Comparison of ENCODE assay signal across 15 cellular contexts in genomic region chr13:31121327-31122140, GRCh38.
"Had no signal": no experiment of that assay in that cellular context is flagged by ENCODE, and none has a peak within 500 bp of the region (broad histone marks: within the 10 kb centered on the region; RNA-seq: fewer than 3 reads in every experiment).

No MANE protein-coding gene starts in this region.

- H3K9me3 ChIP-seq: suprapubic skin had no signal

- DNase-seq: activated CD4-positive, alpha-beta T cell treated with anti-CD3 and anti-CD28 coated beads, Interleukin-2, amount 10 ng/mL, durations not matched to agents 7 days and 5 days; activated CD8-positive, alpha-beta memory T cell treated with anti-CD3 and anti-CD28 coated beads, Interleukin-2, amount 50 U/mL, for 4 hours; activated naive CD4-positive, alpha-beta T cell treated with anti-CD3 and anti-CD28 coated beads, Interleukin-2, amount 10 ng/mL, durations not matched to agents 7 days and 5 days; activated T-cell treated with anti-CD3 and anti-CD28 coated beads, Interleukin-2, amount 50 U/mL, for 4 hours; aorta; brain microvascular endothelial cell; central memory CD4-positive, alpha-beta T cell; foreskin fibroblast; nephron progenitor cell; retina; stimulated activated CD4-positive, alpha-beta T cell treated with anti-CD3 and anti-CD28 coated beads, Interleukin-2, amount 100 ng/mL, for 24 hours; trophoblast cell had no signal

- H3K27ac ChIP-seq: brain microvascular endothelial cell, suprapubic skin had no signal

- H3K4me3 ChIP-seq: suprapubic skin had no signal

- H3K36me3 ChIP-seq: brain microvascular endothelial cell, suprapubic skin had no signal

- FAIRE-seq: colon had no signal

- ATAC-seq: activated CD4-positive, CD25-positive, alpha-beta regulatory T cell treated with anti-CD3 and anti-CD28 coated beads, Interleukin-2, amount 50 U/mL, for 24 hours; activated T-cell treated with anti-CD3 and anti-CD28 coated beads, Interleukin-2, amount 50 U/mL, for 4 hours had no signal
